ENCODE assay signal across 1 cellular context in the genomic region with DNA sequence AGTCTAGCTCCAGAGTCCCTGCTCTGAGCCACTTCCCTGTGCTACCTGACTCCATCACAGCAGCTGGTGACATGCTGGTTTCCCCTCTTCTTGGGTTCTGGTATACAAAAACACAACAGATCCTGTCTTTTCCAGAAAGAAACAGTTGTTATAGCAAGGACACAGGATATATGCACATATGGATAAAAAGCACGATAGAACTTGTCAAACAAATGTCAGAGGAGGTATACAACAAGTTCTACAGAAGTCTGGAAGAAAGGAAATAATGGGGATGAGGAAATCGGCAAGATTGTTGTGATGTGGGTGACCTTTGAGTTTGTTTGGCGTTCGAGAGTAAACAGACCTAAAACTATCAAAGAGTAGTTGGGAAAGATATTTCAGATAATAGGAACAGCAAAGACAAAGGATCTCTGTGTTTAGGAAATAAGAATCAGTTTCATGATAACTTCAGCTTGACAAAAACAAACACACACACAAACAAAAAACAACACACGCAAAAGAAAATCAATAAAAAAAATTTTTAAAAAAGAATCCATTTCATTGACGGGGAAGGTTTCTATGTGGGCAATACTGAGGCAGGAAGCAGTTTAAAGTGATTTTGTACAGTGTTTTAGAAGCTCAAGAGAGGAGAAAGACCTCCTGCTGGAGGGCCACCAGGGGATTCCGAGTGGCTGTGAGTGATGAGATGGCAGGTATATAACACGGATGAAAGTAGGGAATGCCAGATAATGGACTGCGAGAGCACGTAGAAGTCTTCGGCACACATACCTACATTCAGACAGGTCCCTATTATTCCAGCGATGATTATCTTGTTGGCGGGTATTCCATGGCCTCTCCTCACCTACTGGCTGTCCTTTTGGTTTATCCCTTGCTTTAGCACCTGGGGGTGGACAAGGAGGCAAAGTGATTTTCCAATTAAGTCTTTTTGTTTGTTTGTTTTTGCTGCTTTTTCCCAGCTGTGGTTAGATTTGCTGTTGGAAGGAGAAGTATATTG.
TF ChIP-seq lines count a peak whose summit lies in the region.

No MANE protein-coding gene starts in this region.

TF ChIP-seq in HepG2, 621 proteins besides CTCF, POLR2A, EP300 and RAD21 (continued from another document and continues in another):
- no peak for TF ChIP-seq NFE2L1 (CRISPR knock-in tag; IDR thresholded peaks at IDR 0.05; ENCODE audit: borderline replicate concordance)
- TF ChIP-seq, protein P1, sequence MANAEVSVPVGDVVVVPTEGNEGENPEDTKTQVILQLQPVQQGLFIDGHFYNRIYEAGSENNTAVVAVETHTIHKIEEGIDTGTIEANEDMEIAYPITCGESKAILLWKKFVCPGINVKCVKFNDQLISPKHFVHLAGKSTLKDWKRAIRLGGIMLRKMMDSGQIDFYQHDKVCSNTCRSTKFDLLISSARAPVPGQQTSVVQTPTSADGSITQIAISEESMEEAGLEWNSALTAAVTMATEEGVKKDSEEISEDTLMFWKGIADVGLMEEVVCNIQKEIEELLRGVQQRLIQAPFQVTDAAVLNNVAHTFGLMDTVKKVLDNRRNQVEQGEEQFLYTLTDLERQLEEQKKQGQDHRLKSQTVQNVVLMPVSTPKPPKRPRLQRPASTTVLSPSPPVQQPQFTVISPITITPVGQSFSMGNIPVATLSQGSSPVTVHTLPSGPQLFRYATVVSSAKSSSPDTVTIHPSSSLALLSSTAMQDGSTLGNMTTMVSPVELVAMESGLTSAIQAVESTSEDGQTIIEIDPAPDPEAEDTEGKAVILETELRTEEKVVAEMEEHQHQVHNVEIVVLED (CRISPR knock-in tag; IDR thresholded peaks at IDR 0.05; ENCODE audit: borderline replicate concordance), result no peak
- TF ChIP-seq ZNF883 (CRISPR knock-in tag; IDR thresholded peaks at IDR 0.05; ENCODE audit: not compliant biosample characterization), result no peak
- TF ChIP-seq, protein P2, sequence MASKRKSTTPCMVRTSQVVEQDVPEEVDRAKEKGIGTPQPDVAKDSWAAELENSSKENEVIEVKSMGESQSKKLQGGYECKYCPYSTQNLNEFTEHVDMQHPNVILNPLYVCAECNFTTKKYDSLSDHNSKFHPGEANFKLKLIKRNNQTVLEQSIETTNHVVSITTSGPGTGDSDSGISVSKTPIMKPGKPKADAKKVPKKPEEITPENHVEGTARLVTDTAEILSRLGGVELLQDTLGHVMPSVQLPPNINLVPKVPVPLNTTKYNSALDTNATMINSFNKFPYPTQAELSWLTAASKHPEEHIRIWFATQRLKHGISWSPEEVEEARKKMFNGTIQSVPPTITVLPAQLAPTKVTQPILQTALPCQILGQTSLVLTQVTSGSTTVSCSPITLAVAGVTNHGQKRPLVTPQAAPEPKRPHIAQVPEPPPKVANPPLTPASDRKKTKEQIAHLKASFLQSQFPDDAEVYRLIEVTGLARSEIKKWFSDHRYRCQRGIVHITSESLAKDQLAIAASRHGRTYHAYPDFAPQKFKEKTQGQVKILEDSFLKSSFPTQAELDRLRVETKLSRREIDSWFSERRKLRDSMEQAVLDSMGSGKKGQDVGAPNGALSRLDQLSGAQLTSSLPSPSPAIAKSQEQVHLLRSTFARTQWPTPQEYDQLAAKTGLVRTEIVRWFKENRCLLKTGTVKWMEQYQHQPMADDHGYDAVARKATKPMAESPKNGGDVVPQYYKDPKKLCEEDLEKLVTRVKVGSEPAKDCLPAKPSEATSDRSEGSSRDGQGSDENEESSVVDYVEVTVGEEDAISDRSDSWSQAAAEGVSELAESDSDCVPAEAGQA (IDR thresholded peaks at IDR 0.05; ENCODE audit: low read depth), result 0 out of 2 replicates have a peak, but pooled peaks have one; percentile 26
- TF ChIP-seq, protein P2 (CRISPR knock-in tag; IDR thresholded peaks at IDR 0.05; ENCODE audit: borderline replicate concordance), result no peak
- no peak for TF ChIP-seq HCFC1 (IDR thresholded peaks at IDR 0.05; ENCODE audit: low read depth, low read length)
- no peak for TF ChIP-seq PAF1 (CRISPR knock-in tag; IDR thresholded peaks at IDR 0.05)
- peak; percentile 90; the same call in 1 of the 2 replicates for TF ChIP-seq ERF (CRISPR knock-in tag; IDR thresholded peaks at IDR 0.05)
- TF ChIP-seq ZNF615 (CRISPR knock-in tag; IDR thresholded peaks at IDR 0.05; ENCODE audit: borderline replicate concordance), result no peak; the same call in 1 of the 2 replicates
- TF ChIP-seq, protein P3, sequence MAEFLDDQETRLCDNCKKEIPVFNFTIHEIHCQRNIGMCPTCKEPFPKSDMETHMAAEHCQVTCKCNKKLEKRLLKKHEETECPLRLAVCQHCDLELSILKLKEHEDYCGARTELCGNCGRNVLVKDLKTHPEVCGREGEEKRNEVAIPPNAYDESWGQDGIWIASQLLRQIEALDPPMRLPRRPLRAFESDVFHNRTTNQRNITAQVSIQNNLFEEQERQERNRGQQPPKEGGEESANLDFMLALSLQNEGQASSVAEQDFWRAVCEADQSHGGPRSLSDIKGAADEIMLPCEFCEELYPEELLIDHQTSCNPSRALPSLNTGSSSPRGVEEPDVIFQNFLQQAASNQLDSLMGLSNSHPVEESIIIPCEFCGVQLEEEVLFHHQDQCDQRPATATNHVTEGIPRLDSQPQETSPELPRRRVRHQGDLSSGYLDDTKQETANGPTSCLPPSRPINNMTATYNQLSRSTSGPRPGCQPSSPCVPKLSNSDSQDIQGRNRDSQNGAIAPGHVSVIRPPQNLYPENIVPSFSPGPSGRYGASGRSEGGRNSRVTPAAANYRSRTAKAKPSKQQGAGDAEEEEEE (CRISPR knock-in tag; IDR thresholded peaks at IDR 0.05; ENCODE audit: borderline replicate concordance), result no peak
- TF ChIP-seq, protein P4, sequence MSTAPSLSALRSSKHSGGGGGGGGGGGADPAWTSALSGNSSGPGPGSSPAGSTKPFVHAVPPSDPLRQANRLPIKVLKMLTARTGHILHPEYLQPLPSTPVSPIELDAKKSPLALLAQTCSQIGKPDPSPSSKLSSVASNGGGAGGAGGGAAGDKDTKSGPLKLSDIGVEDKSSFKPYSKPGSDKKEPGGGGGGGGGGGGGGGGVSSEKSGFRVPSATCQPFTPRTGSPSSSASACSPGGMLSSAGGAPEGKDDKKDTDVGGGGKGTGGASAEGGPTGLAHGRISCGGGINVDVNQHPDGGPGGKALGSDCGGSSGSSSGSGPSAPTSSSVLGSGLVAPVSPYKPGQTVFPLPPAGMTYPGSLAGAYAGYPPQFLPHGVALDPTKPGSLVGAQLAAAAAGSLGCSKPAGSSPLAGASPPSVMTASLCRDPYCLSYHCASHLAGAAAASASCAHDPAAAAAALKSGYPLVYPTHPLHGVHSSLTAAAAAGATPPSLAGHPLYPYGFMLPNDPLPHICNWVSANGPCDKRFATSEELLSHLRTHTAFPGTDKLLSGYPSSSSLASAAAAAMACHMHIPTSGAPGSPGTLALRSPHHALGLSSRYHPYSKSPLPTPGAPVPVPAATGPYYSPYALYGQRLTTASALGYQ (CRISPR knock-in tag; IDR thresholded peaks at IDR 0.05), result peak; percentile 96
- TF ChIP-seq BRCA1 (CRISPR knock-in tag; IDR thresholded peaks at IDR 0.05), result no peak
- peak; percentile 95 for TF ChIP-seq HNF4A (CRISPR knock-in tag; IDR thresholded peaks at IDR 0.05)
- no peak for TF ChIP-seq NRL (CRISPR knock-in tag; IDR thresholded peaks at IDR 0.05; ENCODE audit: borderline replicate concordance)
- TF ChIP-seq, protein P5, sequence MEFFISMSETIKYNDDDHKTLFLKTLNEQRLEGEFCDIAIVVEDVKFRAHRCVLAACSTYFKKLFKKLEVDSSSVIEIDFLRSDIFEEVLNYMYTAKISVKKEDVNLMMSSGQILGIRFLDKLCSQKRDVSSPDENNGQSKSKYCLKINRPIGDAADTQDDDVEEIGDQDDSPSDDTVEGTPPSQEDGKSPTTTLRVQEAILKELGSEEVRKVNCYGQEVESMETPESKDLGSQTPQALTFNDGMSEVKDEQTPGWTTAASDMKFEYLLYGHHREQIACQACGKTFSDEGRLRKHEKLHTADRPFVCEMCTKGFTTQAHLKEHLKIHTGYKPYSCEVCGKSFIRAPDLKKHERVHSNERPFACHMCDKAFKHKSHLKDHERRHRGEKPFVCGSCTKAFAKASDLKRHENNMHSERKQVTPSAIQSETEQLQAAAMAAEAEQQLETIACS (CRISPR knock-in tag; IDR thresholded peaks at IDR 0.05), result no peak
- no peak for TF ChIP-seq HOXA7 (CRISPR knock-in tag; IDR thresholded peaks at IDR 0.05)
- TF ChIP-seq, protein P6, sequence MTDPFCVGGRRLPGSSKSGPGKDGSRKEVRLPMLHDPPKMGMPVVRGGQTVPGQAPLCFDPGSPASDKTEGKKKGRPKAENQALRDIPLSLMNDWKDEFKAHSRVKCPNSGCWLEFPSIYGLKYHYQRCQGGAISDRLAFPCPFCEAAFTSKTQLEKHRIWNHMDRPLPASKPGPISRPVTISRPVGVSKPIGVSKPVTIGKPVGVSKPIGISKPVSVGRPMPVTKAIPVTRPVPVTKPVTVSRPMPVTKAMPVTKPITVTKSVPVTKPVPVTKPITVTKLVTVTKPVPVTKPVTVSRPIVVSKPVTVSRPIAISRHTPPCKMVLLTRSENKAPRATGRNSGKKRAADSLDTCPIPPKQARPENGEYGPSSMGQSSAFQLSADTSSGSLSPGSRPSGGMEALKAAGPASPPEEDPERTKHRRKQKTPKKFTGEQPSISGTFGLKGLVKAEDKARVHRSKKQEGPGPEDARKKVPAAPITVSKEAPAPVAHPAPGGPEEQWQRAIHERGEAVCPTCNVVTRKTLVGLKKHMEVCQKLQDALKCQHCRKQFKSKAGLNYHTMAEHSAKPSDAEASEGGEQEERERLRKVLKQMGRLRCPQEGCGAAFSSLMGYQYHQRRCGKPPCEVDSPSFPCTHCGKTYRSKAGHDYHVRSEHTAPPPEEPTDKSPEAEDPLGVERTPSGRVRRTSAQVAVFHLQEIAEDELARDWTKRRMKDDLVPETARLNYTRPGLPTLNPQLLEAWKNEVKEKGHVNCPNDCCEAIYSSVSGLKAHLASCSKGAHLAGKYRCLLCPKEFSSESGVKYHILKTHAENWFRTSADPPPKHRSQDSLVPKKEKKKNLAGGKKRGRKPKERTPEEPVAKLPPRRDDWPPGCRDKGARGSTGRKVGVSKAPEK (CRISPR knock-in tag; IDR thresholded peaks at IDR 0.05; ENCODE audit: borderline replicate concordance), result no peak
- TF ChIP-seq SYNCRIP (IDR thresholded peaks at IDR 0.05; ENCODE audit: insufficient read depth, low read depth, low read length), result no peak
- TF ChIP-seq, protein P7, sequence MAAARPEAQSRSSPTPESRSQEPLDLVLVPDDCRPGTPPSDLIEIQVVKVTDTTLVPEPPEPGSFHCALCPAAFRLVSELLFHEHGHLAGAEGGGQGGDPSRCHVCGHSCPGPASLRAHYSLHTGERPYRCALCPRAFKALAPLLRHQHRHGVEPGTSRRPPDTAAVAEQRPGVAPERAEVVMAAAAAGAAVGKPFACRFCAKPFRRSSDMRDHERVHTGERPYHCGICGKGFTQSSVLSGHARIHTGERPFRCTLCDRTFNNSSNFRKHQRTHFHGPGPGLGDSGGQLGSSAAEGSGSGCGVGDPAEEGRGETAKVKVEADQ (CRISPR knock-in tag; IDR thresholded peaks at IDR 0.05; ENCODE audit: borderline replicate concordance), result no peak
- TF ChIP-seq, protein P8, sequence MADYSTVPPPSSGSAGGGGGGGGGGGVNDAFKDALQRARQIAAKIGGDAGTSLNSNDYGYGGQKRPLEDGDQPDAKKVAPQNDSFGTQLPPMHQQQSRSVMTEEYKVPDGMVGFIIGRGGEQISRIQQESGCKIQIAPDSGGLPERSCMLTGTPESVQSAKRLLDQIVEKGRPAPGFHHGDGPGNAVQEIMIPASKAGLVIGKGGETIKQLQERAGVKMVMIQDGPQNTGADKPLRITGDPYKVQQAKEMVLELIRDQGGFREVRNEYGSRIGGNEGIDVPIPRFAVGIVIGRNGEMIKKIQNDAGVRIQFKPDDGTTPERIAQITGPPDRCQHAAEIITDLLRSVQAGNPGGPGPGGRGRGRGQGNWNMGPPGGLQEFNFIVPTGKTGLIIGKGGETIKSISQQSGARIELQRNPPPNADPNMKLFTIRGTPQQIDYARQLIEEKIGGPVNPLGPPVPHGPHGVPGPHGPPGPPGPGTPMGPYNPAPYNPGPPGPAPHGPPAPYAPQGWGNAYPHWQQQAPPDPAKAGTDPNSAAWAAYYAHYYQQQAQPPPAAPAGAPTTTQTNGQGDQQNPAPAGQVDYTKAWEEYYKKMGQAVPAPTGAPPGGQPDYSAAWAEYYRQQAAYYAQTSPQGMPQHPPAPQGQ (CRISPR knock-in tag; IDR thresholded peaks at IDR 0.05; ENCODE audit: borderline replicate concordance), result no peak
- peak; percentile 25; the same call in 1 of the 2 replicates for TF ChIP-seq PHF21A (CRISPR knock-in tag; IDR thresholded peaks at IDR 0.05)
- TF ChIP-seq YEATS4 (CRISPR knock-in tag; IDR thresholded peaks at IDR 0.05; ENCODE audit: borderline replicate concordance), result no peak
- no peak for TF ChIP-seq ZFP36 (IDR thresholded peaks at IDR 0.05; ENCODE audit: borderline replicate concordance, low read depth, low read length, partially characterized antibody)
- TF ChIP-seq ZSCAN29 (CRISPR knock-in tag; conservative IDR thresholded peaks at IDR 0.05), result no peak
- peak; percentile 51; the same call in 1 of the 2 replicates for TF ChIP-seq KMT2B (CRISPR knock-in tag; IDR thresholded peaks at IDR 0.05)
- no peak for TF ChIP-seq ZNF17 (CRISPR knock-in tag; IDR thresholded peaks at IDR 0.05)
- TF ChIP-seq CBX1 (IDR thresholded peaks at IDR 0.05; ENCODE audit: low read depth), result no peak
- TF ChIP-seq ZNF101 (CRISPR knock-in tag; IDR thresholded peaks at IDR 0.05; ENCODE audit: borderline replicate concordance, low read depth), result no peak
- 0 out of 2 replicates have a peak, but pooled peaks have one; percentile 14 for TF ChIP-seq ZNF343 (CRISPR knock-in tag; IDR thresholded peaks at IDR 0.05)
- TF ChIP-seq, protein P9, sequence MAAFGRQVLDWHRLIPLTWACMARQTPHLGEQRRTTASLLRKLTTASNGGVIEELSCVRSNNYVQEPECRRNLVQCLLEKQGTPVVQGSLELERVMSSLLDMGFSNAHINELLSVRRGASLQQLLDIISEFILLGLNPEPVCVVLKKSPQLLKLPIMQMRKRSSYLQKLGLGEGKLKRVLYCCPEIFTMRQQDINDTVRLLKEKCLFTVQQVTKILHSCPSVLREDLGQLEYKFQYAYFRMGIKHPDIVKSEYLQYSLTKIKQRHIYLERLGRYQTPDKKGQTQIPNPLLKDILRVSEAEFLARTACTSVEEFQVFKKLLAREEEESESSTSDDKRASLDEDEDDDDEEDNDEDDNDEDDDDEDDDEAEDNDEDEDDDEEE (CRISPR knock-in tag; IDR thresholded peaks at IDR 0.05), result no peak
- TF ChIP-seq, protein P10, sequence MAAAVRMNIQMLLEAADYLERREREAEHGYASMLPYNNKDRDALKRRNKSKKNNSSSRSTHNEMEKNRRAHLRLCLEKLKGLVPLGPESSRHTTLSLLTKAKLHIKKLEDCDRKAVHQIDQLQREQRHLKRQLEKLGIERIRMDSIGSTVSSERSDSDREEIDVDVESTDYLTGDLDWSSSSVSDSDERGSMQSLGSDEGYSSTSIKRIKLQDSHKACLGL (CRISPR knock-in tag; IDR thresholded peaks at IDR 0.05), result no peak
- TF ChIP-seq ZNF253 (CRISPR knock-in tag; IDR thresholded peaks at IDR 0.05; ENCODE audit: borderline replicate concordance), result no peak
